In the genomic region with DNA sequence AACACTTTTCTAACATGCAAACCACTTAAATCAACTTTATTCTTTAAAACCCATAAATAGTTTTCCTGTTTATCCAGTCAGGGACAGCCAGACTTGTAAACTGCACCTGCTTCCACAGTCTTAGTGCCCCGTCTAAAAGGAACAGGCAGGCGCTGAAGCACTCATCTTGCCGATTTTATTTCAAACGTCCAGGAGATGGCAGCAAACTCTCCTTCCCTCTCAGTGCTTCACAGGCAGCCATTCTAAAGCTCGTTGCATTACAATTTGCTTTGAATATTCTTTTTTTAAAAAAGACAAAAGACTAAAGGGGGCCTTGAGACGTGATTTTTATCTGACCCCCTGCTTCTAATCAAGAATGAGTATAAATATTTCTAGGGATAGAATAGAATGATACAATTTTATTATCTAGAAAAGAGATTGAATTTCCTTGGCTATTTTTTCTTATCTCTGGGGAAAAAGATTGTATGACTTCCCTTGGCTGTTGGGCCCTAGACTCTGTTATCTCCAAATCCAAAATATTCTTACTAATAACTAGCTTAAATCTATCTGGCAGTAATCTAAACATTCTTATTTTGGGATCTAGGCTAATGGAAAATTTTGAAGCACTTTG, we compare ENCODE assay signal across 8 cellular contexts.
A peak's percentile ranks its signal among the peaks of the same experiment; 100 is the strongest.
DNase-seq lines count a peak whose midpoint lies in the region; ATAC-seq and TF ChIP-seq lines count a peak whose summit lies in the region.

No MANE protein-coding gene starts in this region.

- TF ChIP-seq POLR2A in uterus (IDR thresholded peaks at IDR 0.05), result no peak

- no peak overlapping the region for H3K27ac ChIP-seq in HL-60 (replicated peaks)
- H3K27ac ChIP-seq in uterus, result peak overlapping the region; percentile 93 to 99

- intact Hi-C loops in uterus (cut with DNase I; ENCODE audit: low total_unique reads), result no loop called here

- H3K9me3 ChIP-seq in uterus, result no peaks in the 10 kb centered on the region

- no peaks in the 10 kb centered on the region for H3K27me3 ChIP-seq in HL-60 (ENCODE audit: insufficient read depth, poor library complexity, severe bottlenecking)
- no peaks in the 10 kb centered on the region for H3K27me3 ChIP-seq in uterus

- H3K4me1 ChIP-seq in uterus, result peaks cover 0 to 14% of the 10 kb centered on the region in 2 donors

- H3K4me3 ChIP-seq in HL-60 (replicated peaks; ENCODE audit: insufficient read depth, low read length) (no peak overlapping the region), uterus (no peak overlapping the region)

- TF ChIP-seq CTCF in HL-60 (IDR thresholded peaks at IDR 0.05; ENCODE audit: insufficient read depth, low read length) (peak; percentile 35), omental fat pad (IDR thresholded peaks at IDR 0.05) (peak in 2 of 3 donors; percentile 31 to 47), uterus (IDR thresholded peaks at IDR 0.05) (peak; percentile 60 to 80 (median 71))

- ATAC-seq in GM21423 (IDR thresholded peaks at IDR 0.05; ENCODE audit: unreplicated experiment) (peak; percentile 84), omental fat pad (ENCODE audit: low FRiP score) (peak; percentile 63)

- no peaks in the 10 kb centered on the region for H3K36me3 ChIP-seq in uterus

- DNase-seq in DMS79 treated with DMSO at 0.1 percent for 48 hours (lab: John Stamatoyannopoulos, UW), result peak; percentile 34
- peak; percentile 15 to 57 for DNase-seq in HL-60 (ENCODE audit: low read depth in 1 of 2, low spot score in 1 of 2)
- DNase-seq in NOMO-1 treated with DMSO at 0.1 percent for 48 hours (lab: John Stamatoyannopoulos, UW; ENCODE audit: unreplicated experiment), result peak; percentile 68
- DNase-seq in activated T-cell treated with anti-CD3 and anti-CD28 coated beads for 4 hours, result peak; percentile 29
- DNase-seq in fibroblast of the conjunctiva (ENCODE audit: low read depth), result peak; percentile 75
- no peak for DNase-seq in omental fat pad (ENCODE audit: low spot score)
- peak; percentile 47 to 70 for DNase-seq in uterus
